ENCODE assay signal across 8 cellular contexts in the genomic region with DNA sequence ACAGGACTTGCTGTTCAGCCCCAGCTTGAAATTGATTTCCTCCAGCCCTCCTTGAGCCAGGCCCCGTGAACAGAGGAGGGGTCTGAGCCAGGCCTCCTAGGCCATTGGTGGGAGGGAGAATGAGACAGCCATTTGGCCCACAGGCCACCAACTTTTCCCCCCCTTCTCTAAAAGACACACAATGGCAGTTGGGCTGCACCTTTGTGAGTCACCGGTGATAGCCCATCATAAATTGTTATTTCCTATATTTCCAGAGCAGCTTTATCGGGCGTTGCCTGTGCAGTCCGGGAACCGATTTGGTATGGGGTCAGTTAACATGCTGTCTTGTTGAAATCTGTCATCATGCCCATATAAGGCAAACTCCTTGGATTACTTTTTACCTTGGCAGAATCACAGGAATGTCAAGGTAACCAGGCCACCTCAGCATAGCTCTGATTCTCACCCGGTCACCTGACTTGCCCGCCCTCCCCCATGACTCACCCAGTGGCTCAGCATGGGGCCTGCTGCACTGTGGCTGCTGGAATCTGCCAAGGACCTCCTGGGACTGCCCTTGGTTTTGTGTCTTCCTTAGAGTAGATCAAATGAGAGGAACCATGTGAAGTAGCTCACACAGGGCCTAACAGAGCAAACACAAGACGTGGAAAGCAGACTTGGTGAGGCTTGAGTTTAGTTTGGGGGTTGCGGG. TPM values are rescaled to one million over a fixed set of nuclear protein-coding genes. Genes with fewer than 3 reads are reported as not detected.
DNase-seq lines count a peak whose midpoint lies in the region; ATAC-seq and TF ChIP-seq lines count a peak whose summit lies in the region.

No MANE protein-coding gene starts in this region.

- intact Hi-C loops in PC-9 (cut with micrococcal nuclease; ENCODE audit: unreplicated experiment), result loop anchor here (1.0 to 5.0 kb wide), 7 partner anchors 10 to 169 kb away; no protein-coding TSS in a partner anchor
- intact Hi-C loops in vagina (cut with DNase I), result no loop called here

- H3K9me2 ChIP-seq in PC-9 (ENCODE audit: insufficient read depth), result no peaks in the 10 kb centered on the region

- H3K4me3 ChIP-seq in PC-9 (peak overlapping the region; percentile 36; the same call in 1 of the 2 replicates), foreskin fibroblast (ENCODE audit: low read depth in 1 of 2, low read length in 2 of 2) (no peak overlapping the region), osteoblast (ENCODE audit: insufficient read depth, low read length) (peak overlapping the region; percentile 26), vagina (no peak overlapping the region)

- H2AFZ ChIP-seq in PC-9 (no peak overlapping the region), osteoblast (ENCODE audit: low read length) (no peak overlapping the region)

- ATAC-seq in HG03135 (IDR thresholded peaks at IDR 0.05; ENCODE audit: unreplicated experiment), result no peak

- H3K4me2 ChIP-seq in PC-9, result peak overlapping the region; percentile 80
- peak overlapping the region; percentile 80 for H3K4me2 ChIP-seq in osteoblast (ENCODE audit: insufficient read depth, low read length)

- H3K79me2 ChIP-seq in PC-9 (ENCODE audit: low read depth), result peaks cover 84% of the 10 kb centered on the region
- H3K79me2 ChIP-seq in osteoblast (ENCODE audit: insufficient read depth, low read length), result peaks cover 89% of the 10 kb centered on the region

- H4K20me1 ChIP-seq in PC-9 (ENCODE audit: insufficient read depth) (no peaks in the 10 kb centered on the region), osteoblast (ENCODE audit: insufficient read depth, low read length) (peaks cover 23% of the 10 kb centered on the region)

- no peaks in the 10 kb centered on the region for H3K27me3 ChIP-seq in PC-9 (ENCODE audit: insufficient read depth, low read depth)
- H3K27me3 ChIP-seq in osteoblast (ENCODE audit: insufficient read depth, low read length), result no peaks in the 10 kb centered on the region
- H3K27me3 ChIP-seq in vagina, result no peaks in the 10 kb centered on the region

- CTCF ChIA-PET in PC-9 (lab: Charles Lee), result interaction anchor here (0.6 kb wide), 2 partner anchors 8 to 101 kb away, joined by 3 read pairs; no protein-coding TSS in a partner anchor

- POLR2A ChIA-PET in PC-9 (lab: Charles Lee; ENCODE audit: unreplicated experiment), result interaction anchor here (0.5 to 2.2 kb wide), 20 partner anchors 9 to 719 kb away, joined by 3 to 51 read pairs (median 6); a partner anchor contains a TSS

- DNase-seq in NCI-H82 (lab: John Stamatoyannopoulos, UW), result peak; percentile 24
- no peak for DNase-seq in NCI-H82 treated with DMSO at 0.1 percent for 48 hours (lab: John Stamatoyannopoulos, UW; ENCODE audit: unreplicated experiment)
- DNase-seq in PC-9, result peak; percentile 97 to 100
- DNase-seq in activated T-helper 9 cell treated with anti-CD3 and anti-CD28 coated beads, Interleukin-2, amount 50 U/mL, for 16 hours (ENCODE audit: low read depth), result peak; percentile 56
- DNase-seq in foreskin fibroblast, result peak; percentile 86 to 91
- peak; percentile 93 for DNase-seq in osteoblast (ENCODE audit: insufficient read length, low spot score, missing footprints)
- no peak for DNase-seq in vagina (ENCODE audit: extremely low spot score in 2 of 2)

- no TSS peak for BruUV-seq in PC-9 (replicated peaks; lab: Mats Ljungman, UMichigan)

- no peaks in the 10 kb centered on the region for H3K9me3 ChIP-seq in PC-9 (ENCODE audit: insufficient read depth, low read depth)
- H3K9me3 ChIP-seq in osteoblast (ENCODE audit: low read depth, low read length), result no peaks in the 10 kb centered on the region
- no peaks in the 10 kb centered on the region for H3K9me3 ChIP-seq in vagina

- peaks cover 18% of the 10 kb centered on the region for H3K36me3 ChIP-seq in PC-9 (ENCODE audit: low read depth)
- peaks cover 13% of the 10 kb centered on the region for H3K36me3 ChIP-seq in osteoblast (ENCODE audit: insufficient read depth, low read length)
- no peaks in the 10 kb centered on the region for H3K36me3 ChIP-seq in vagina

- H3K4me1 ChIP-seq in PC-9 (replicated peaks; ENCODE audit: insufficient read depth), result peaks cover 95% of the 10 kb centered on the region
- H3K4me1 ChIP-seq in osteoblast (ENCODE audit: insufficient read depth, low read length), result peaks cover 62% of the 10 kb centered on the region
- peaks cover 96% of the 10 kb centered on the region for H3K4me1 ChIP-seq in vagina

- TF ChIP-seq CTCF in PC-9 (conservative IDR thresholded peaks at IDR 0.05) (no peak), foreskin fibroblast (IDR thresholded peaks at IDR 0.05; ENCODE audit: low read depth, low read length) (no peak), osteoblast (IDR thresholded peaks at IDR 0.05; ENCODE audit: extremely low read depth, low read depth, low read length) (no peak), vagina (IDR thresholded peaks at IDR 0.05) (no peak)

- no peak for TF ChIP-seq POLR2A in vagina (IDR thresholded peaks at IDR 0.05)

- H3K27ac ChIP-seq in PC-9 (peak overlapping the region; percentile 100), osteoblast (ENCODE audit: low read depth, low read length) (peak overlapping the region; percentile 99), vagina (peak overlapping the region; percentile 98)

- H3F3A ChIP-seq in PC-9 (ENCODE audit: insufficient read depth, low read depth), result peaks cover 90% of the 10 kb centered on the region

RNA-seq across cellular contexts. Expression of a gene that starts 36.1 kb away (rescaled TPM):
- total RNA-seq in PC-9 (2021) (1,066 and 1,233 TPM in 2 replicates), osteoblast (204 and 229 TPM in 2 replicates), vagina (513 TPM)

Comparison
In these comparisons a context has a peak if more than half of its experiments do, and no peak if none do; other contexts are left out.
1. DNase-seq: peak in NCI-H82 (single experiment), PC-9 (2 of 2), activated T-helper 9 cell treated with anti-CD3 and anti-CD28 coated beads, Interleukin-2, amount 50 U/mL, for 16 hours (single experiment), foreskin fibroblast (2 of 2) and osteoblast (single experiment); none in NCI-H82 treated with DMSO at 0.1 percent for 48 hours (single experiment) and vagina (0 of 2).
2. H3K4me3 ChIP-seq: peak in PC-9 (single experiment) and osteoblast (single experiment); none in foreskin fibroblast (0 of 2) and vagina (0 of 2).
3. Peak in every context shown above with its lines, with median percentiles within 50 percentile points of each other: H3K27ac ChIP-seq.